20 cellular contexts compared by ENCODE assay signal in the genomic region with DNA sequence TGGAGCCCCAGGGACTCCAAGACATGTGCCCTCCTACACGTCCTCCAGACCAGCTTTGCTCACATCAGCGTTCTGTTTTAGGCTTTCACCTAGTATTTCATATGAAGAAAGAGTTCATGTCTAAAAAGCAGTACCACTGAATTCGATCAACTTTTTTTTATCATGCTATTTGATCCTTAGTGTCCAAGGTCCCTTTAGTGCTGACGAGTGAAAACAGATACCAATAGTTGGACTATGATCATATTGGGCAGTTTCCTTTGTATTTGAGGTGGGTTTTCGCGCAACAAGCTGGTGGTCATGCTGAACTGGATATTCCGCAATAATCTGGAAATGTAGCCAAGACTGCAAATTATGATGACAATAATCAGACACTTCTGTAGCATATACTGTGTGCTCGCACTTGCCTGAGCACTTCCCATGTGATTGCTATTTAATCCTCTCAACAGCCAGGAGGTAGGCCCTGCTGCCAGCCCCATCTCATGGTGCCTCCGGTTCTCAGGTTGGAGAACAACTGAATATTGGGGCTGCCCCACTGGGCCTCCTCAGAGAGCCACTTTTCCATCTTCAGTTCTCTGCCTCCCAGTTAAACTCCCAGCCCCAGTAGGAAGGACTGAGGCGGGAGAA.
"Had no signal": no experiment of that assay in that cellular context is flagged by ENCODE, and none has a peak within 500 bp of the region (broad histone marks: within the 10 kb centered on the region; RNA-seq: fewer than 3 reads in every experiment).

No MANE protein-coding gene starts in this region.

- ATAC-seq: foreskin keratinocyte; mucosa of descending colon; naive thymus-derived CD8-positive, alpha-beta T cell had no signal

- H3K9me3 ChIP-seq: mucosa of descending colon, ovary, right lobe of liver, stomach, thoracic aorta had no signal

- H3K27ac ChIP-seq: foreskin keratinocyte, ovary, skin epidermis, stomach, thoracic aorta had no signal

- H3K27ac Mint-ChIP-seq: dendritic cell treated with granulocyte-macrophage colony-stimulating factor and Interleukin-4, amounts not matched to agents 40 ng/mL and 50 ng/mL, for 4 days had no signal

- H3K36me3 Mint-ChIP-seq: naive thymus-derived CD8-positive, alpha-beta T cell had no signal

- H3K4me1 Mint-ChIP-seq: naive thymus-derived CD8-positive, alpha-beta T cell had no signal

- H3K4me1 ChIP-seq: foreskin keratinocyte, stomach had no signal

- H3K4me3 ChIP-seq: cardiac muscle cell, mucosa of descending colon, ovary, right lobe of liver, skin epidermis, stomach, thoracic aorta had no signal

- DNase-seq: cerebellar nuclear complex; foreskin keratinocyte; islet precursor cell; mammary epithelial cell; mucosa of descending colon; naive thymus-derived CD8-positive, alpha-beta T cell; nucleus accumbens; ovary; stimulated activated CD4-positive, alpha-beta T cell treated with anti-CD3 and anti-CD28 coated beads, Interleukin-2, amount 100 ng/mL, for 24 hours; stimulated activated CD4-positive, alpha-beta T cell treated with anti-CD3 and anti-CD28 coated beads, Interleukin-4, amount 100 ng/mL, for 4 hours; stimulated activated naive CD4-positive, alpha-beta T cell; stomach; substantia nigra; trophoblast cell had no signal

- H3K9me3 Mint-ChIP-seq: dendritic cell treated with granulocyte-macrophage colony-stimulating factor and Interleukin-4, amounts not matched to agents 40 ng/mL and 50 ng/mL, for 4 days; neural crest cell had no signal

- H3K36me3 ChIP-seq: cardiac muscle cell, ovary, right lobe of liver, stomach, thoracic aorta had no signal

- H3K4me3 Mint-ChIP-seq: dendritic cell treated with granulocyte-macrophage colony-stimulating factor and Interleukin-4, amounts not matched to agents 40 ng/mL and 50 ng/mL, for 4 days; naive thymus-derived CD8-positive, alpha-beta T cell; neural crest cell had no signal

- H3K27me3 ChIP-seq: cardiac muscle cell, ovary, right lobe of liver had no signal
